Comparison of ENCODE assay signal across 8 cellular contexts in genomic region chr11:65540290-65541092, GRCh38. TPM values are rescaled to one million over a fixed set of nuclear protein-coding genes. Genes with fewer than 3 reads are reported as not detected.
DNase-seq lines count a peak whose midpoint lies in the region; ATAC-seq and TF ChIP-seq lines count a peak whose summit lies in the region.

No MANE protein-coding gene starts in this region.

- H3K4me2 ChIP-seq in OCI-LY7 (ENCODE audit: low read length), result peak overlapping the region; percentile 85

- TF ChIP-seq CTCF in OCI-LY7 (conservative IDR thresholded peaks at IDR 0.05; ENCODE audit: low read length), result peak; percentile 90

- no TSS peak for BruUV-seq in OCI-LY7 (replicated peaks; lab: Mats Ljungman, UMichigan)

- peaks cover 17% of the 10 kb centered on the region for H3K4me1 ChIP-seq in CD4-positive, alpha-beta memory T cell (ENCODE audit: insufficient read depth, low read length)
- H3K4me1 ChIP-seq in OCI-LY7 (ENCODE audit: insufficient read depth, low read length, poor library complexity, severe bottlenecking) (peaks cover 23% of the 10 kb centered on the region), esophagus (ENCODE audit: control insufficient read depth in 2 of 2, insufficient read depth in 2 of 2, low read length in 1 of 2) (peaks cover 0 to 24% of the 10 kb centered on the region in 2 donors), muscle layer of duodenum (ENCODE audit: control insufficient read depth in 1 of 2, insufficient read depth in 2 of 2, low read length in 2 of 2) (peaks cover 7 to 26% of the 10 kb centered on the region in 2 donors)

- H3K79me2 ChIP-seq in OCI-LY7 (ENCODE audit: insufficient read depth, low read depth, low read length), result no peaks in the 10 kb centered on the region

- H3K36me3 ChIP-seq in CD4-positive, alpha-beta memory T cell (ENCODE audit: insufficient read depth, low read length), result peaks cover 7% of the 10 kb centered on the region
- H3K36me3 ChIP-seq in OCI-LY7 (ENCODE audit: insufficient read depth, low read length), result peaks cover 11% of the 10 kb centered on the region; the same call in 1 of the 2 replicates
- peaks cover 2 to 26% of the 10 kb centered on the region in 2 donors for H3K36me3 ChIP-seq in esophagus (ENCODE audit: control insufficient read depth in 2 of 2, insufficient read depth in 2 of 2, low read length in 1 of 2)
- H3K36me3 ChIP-seq in muscle layer of duodenum (ENCODE audit: control insufficient read depth in 1 of 2, insufficient read depth in 2 of 2, low read length in 2 of 2), result peaks cover 5 to 37% of the 10 kb centered on the region in 2 donors

- POLR2A ChIA-PET in CD4-positive, alpha-beta memory T cell (lab: Charles Lee; ENCODE audit: partially characterized antibody), result interaction anchor here (0.7 to 10.5 kb wide), 30 partner anchors 8 to 171 kb away, joined by 3 to 181 read pairs (median 8); partner anchors contain the start of genes EHBP1L1, FAM89B, FRMD8 and KCNK7
- POLR2A ChIA-PET in OCI-LY7 (lab: Charles Lee), result interaction anchor here (0.6 to 1.7 kb wide), 3 partner anchors 15 to 123 kb away, joined by 3 to 6 read pairs (median 4); no protein-coding TSS in a partner anchor

- H3K36me3 Mint-ChIP-seq in CD4-positive, alpha-beta memory T cell, result peaks cover 0 to 22% of the 10 kb centered on the region in 2 donors

- CTCF ChIA-PET in CD4-positive, alpha-beta memory T cell (lab: Charles Lee; ENCODE audit: partially characterized antibody), result interaction anchor here (0.7 to 7.9 kb wide), 29 partner anchors 9 to 185 kb away, joined by 3 to 124 read pairs (median 5); partner anchors contain the start of genes EHBP1L1, FAM89B, KCNK7 and PCNX3
- CTCF ChIA-PET in OCI-LY7 (lab: Charles Lee; ENCODE audit: unreplicated experiment), result interaction anchor here (0.9 to 1.2 kb wide), 2 partner anchors 31 to 48 kb away, joined by 3 to 5 read pairs; no protein-coding TSS in a partner anchor

- H3K27me3 ChIP-seq in CD4-positive, alpha-beta memory T cell (ENCODE audit: insufficient read depth, low read length), result no peaks in the 10 kb centered on the region
- H3K27me3 ChIP-seq in esophagus (ENCODE audit: control insufficient read depth in 1 of 2, insufficient read depth in 2 of 2, low read length in 2 of 2) (no peaks in the 10 kb centered on the region), muscle layer of duodenum (ENCODE audit: low read depth, low read length) (no peaks in the 10 kb centered on the region)

- peak; percentile 64 for ATAC-seq in GM19351 (IDR thresholded peaks at IDR 0.05; ENCODE audit: unreplicated experiment)
- ATAC-seq in HG03460 (IDR thresholded peaks at IDR 0.05; ENCODE audit: unreplicated experiment), result peak; percentile 54

- WGBS in esophagus, 2 donors, result 0 to 1% methylated on average over 67 to 78 of the region's 78 CpGs

- H3K4me3 Mint-ChIP-seq in CD4-positive, alpha-beta memory T cell, result peak overlapping the region; percentile 82 to 90 (median 87)

- peak; percentile 90 to 95 (median 91) for DNase-seq in CD4-positive, alpha-beta memory T cell
- peak; percentile 92 for DNase-seq in OCI-LY7 (ENCODE audit: low spot score)
- DNase-seq in activated T-cell treated with anti-CD3 and anti-CD28 coated beads, Interleukin-2, amount 50 U/mL, for 1 hour, result peak; percentile 91
- peak; percentile 69 to 78 for DNase-seq in stimulated activated CD8-positive, alpha-beta memory T cell treated with anti-CD3 and anti-CD28 coated beads, Interleukin-7, amount 100 ng/mL, for 4 hours (ENCODE audit: low read depth in 2 of 2)

- H3K4me3 ChIP-seq in CD4-positive, alpha-beta memory T cell (ENCODE audit: low read length in 2 of 2), result peak overlapping the region; percentile 73 to 91
- H3K4me3 ChIP-seq in OCI-LY7 (ENCODE audit: low read depth, low read length, poor library complexity, severe bottlenecking) (peak overlapping the region; percentile 71), esophagus (ENCODE audit: low read depth in 1 of 2, low read length in 2 of 2) (peak overlapping the region; percentile 40 to 64), muscle layer of duodenum (ENCODE audit: low read depth in 1 of 2, low read length in 2 of 2) (peak overlapping the region; percentile 66 to 75)

- peak overlapping the region; percentile 55 for H3K27ac ChIP-seq in CD4-positive, alpha-beta memory T cell (ENCODE audit: low read depth, low read length)
- peak overlapping the region; percentile 61 for H3K27ac ChIP-seq in OCI-LY7 (ENCODE audit: low read depth, low read length, poor library complexity, severe bottlenecking)
- H3K27ac ChIP-seq in esophagus (ENCODE audit: low read depth in 2 of 2, low read length in 1 of 2), result peak overlapping the region; percentile 93 to 97
- peak overlapping the region; percentile 60 for H3K27ac ChIP-seq in muscle layer of duodenum (ENCODE audit: low read length)

- H3K27me3 Mint-ChIP-seq in CD4-positive, alpha-beta memory T cell, result no peaks in the 10 kb centered on the region

- no peaks in the 10 kb centered on the region for H3K9me3 Mint-ChIP-seq in CD4-positive, alpha-beta memory T cell

- H3K27ac Mint-ChIP-seq in CD4-positive, alpha-beta memory T cell, result peak overlapping the region; percentile 81 to 95 (median 87)

- no peaks in the 10 kb centered on the region for H3K9me2 ChIP-seq in OCI-LY7 (ENCODE audit: insufficient read depth, low read length)

- intact Hi-C loops in CD4-positive, alpha-beta memory T cell (cut with micrococcal nuclease), result loop anchor here (1.0 kb wide), 7 partner anchors 12 to 98 kb away; partner anchors contain the start of genes PCNX3, SCYL1 and SIPA1
- intact Hi-C loops in OCI-LY7 (cut with micrococcal nuclease; ENCODE audit: unreplicated experiment), result loop anchor here (1.0 to 2.0 kb wide), 5 partner anchors 12 to 74 kb away; partner anchors contain the start of genes MAP3K11, PCNX3 and ZNRD2

- H4K20me1 ChIP-seq in OCI-LY7 (ENCODE audit: insufficient read depth, low read length), result no peaks in the 10 kb centered on the region

- H3K9me3 ChIP-seq in CD4-positive, alpha-beta memory T cell (ENCODE audit: control insufficient read depth in 1 of 2, low read length in 2 of 2), result no peaks in the 10 kb centered on the region
- no peaks in the 10 kb centered on the region for H3K9me3 ChIP-seq in OCI-LY7 (ENCODE audit: low read length)
- H3K9me3 ChIP-seq in esophagus (ENCODE audit: control insufficient read depth in 2 of 2, insufficient read depth in 1 of 2, low read depth in 1 of 2, low read length in 1 of 2), result no peaks in the 10 kb centered on the region
- no peaks in the 10 kb centered on the region for H3K9me3 ChIP-seq in muscle layer of duodenum (ENCODE audit: control insufficient read depth in 1 of 2, low read length in 2 of 2)

- peak overlapping the region; percentile 48; the same call in 1 of the 2 replicates for H2AFZ ChIP-seq in OCI-LY7 (ENCODE audit: low read length)

- H3K4me1 Mint-ChIP-seq in CD4-positive, alpha-beta memory T cell, result peaks cover 12 to 36% (median 16%) of the 10 kb centered on the region in 4 donors

RNA-seq across cellular contexts. Expression of gene SCYL1, which starts 15.6 kb away (rescaled TPM):
- 10 to 100 TPM; 72.5 to 81.3 TPM for total RNA-seq in CD4-positive, alpha-beta memory T cell
- 10 to 100 TPM; 22.9 to 40.8 TPM for polyA plus RNA-seq in CD4-positive, alpha-beta memory T cell
- total RNA-seq in OCI-LY7 (2014; rRNA removed; shearing (Covaris generic)), result 43.2 and 56.8 TPM in 2 replicates
- 62.9 and 70.0 TPM in 2 replicates for total RNA-seq in OCI-LY7 (2022)
- polyA plus RNA-seq in esophagus, result 10 to 100 TPM; 41.8 to 52.4 TPM

RNA-seq across cellular contexts. Expression of gene LTBP3, which starts 17.7 kb away (rescaled TPM):
- total RNA-seq in CD4-positive, alpha-beta memory T cell, result 100 to 1,000 TPM; 201 to 211 TPM
- 10 to 100 TPM in 1 of 2 donors, 1 to 10 TPM in 1; 9.0 to 23.6 TPM for polyA plus RNA-seq in CD4-positive, alpha-beta memory T cell
- total RNA-seq in OCI-LY7 (2014; rRNA removed; shearing (Covaris generic)), result 11.2 and 17.4 TPM in 2 replicates
- 10.0 and 13.8 TPM in 2 replicates for total RNA-seq in OCI-LY7 (2022)
- polyA plus RNA-seq in esophagus, result 10 to 100 TPM; 32.8 to 36.4 TPM

RNA-seq across cellular contexts. Expression of gene ZNRD2, which starts 29.8 kb away (rescaled TPM):
- 10 to 100 TPM; 24.6 to 27.5 TPM for total RNA-seq in CD4-positive, alpha-beta memory T cell
- 10 to 100 TPM; 70.1 to 74.9 TPM for polyA plus RNA-seq in CD4-positive, alpha-beta memory T cell
- 37.7 and 60.4 TPM in 2 replicates for total RNA-seq in OCI-LY7 (2014; rRNA removed; shearing (Covaris generic))
- 35.9 and 43.4 TPM in 2 replicates for total RNA-seq in OCI-LY7 (2022)
- polyA plus RNA-seq in esophagus, result 10 to 100 TPM; 38.9 to 52.1 TPM

RNA-seq across cellular contexts. Expression of gene FAM89B, which starts 31.8 kb away (rescaled TPM):
- 10 to 100 TPM; 68.9 to 71.4 TPM for total RNA-seq in CD4-positive, alpha-beta memory T cell
- 100 to 1,000 TPM; 130 to 164 TPM for polyA plus RNA-seq in CD4-positive, alpha-beta memory T cell
- 16.1 and 26.4 TPM in 2 replicates for total RNA-seq in OCI-LY7 (2014; rRNA removed; shearing (Covaris generic))
- total RNA-seq in OCI-LY7 (2022), result 17.9 and 25.3 TPM in 2 replicates
- polyA plus RNA-seq in esophagus, result 10 to 100 TPM; 27.9 to 36.5 TPM

RNA-seq across cellular contexts. Expression of gene EHBP1L1, which starts 35.4 kb away (rescaled TPM):
- 100 to 1,000 TPM; 151 to 154 TPM for total RNA-seq in CD4-positive, alpha-beta memory T cell
- 10 to 100 TPM in 1 of 2 donors, 1 to 10 TPM in 1; 8.9 to 25.2 TPM for polyA plus RNA-seq in CD4-positive, alpha-beta memory T cell
- total RNA-seq in OCI-LY7 (2014; rRNA removed; shearing (Covaris generic)), result 59.6 and 59.7 TPM in 2 replicates
- total RNA-seq in OCI-LY7 (2022), result 71.6 and 80.3 TPM in 2 replicates
- 10 to 100 TPM; 54.4 to 61.6 TPM for polyA plus RNA-seq in esophagus

Comparison
In these comparisons a context has a peak if more than half of its experiments do, and no peak if none do; other contexts are left out.
1. Peak in every context shown above with its lines: DNase-seq, ATAC-seq, H3K4me3 ChIP-seq and H3K27ac ChIP-seq.
2. RNA of gene LTBP3, which starts 17.7 kb away (total RNA-seq): 201 to 211 TPM in CD4-positive, alpha-beta memory T cell; 10.0 to 17.4 TPM in OCI-LY7; every median in the first group is over 10 times any median in the second.